8 cellular contexts compared by ENCODE assay signal in the genomic region with DNA sequence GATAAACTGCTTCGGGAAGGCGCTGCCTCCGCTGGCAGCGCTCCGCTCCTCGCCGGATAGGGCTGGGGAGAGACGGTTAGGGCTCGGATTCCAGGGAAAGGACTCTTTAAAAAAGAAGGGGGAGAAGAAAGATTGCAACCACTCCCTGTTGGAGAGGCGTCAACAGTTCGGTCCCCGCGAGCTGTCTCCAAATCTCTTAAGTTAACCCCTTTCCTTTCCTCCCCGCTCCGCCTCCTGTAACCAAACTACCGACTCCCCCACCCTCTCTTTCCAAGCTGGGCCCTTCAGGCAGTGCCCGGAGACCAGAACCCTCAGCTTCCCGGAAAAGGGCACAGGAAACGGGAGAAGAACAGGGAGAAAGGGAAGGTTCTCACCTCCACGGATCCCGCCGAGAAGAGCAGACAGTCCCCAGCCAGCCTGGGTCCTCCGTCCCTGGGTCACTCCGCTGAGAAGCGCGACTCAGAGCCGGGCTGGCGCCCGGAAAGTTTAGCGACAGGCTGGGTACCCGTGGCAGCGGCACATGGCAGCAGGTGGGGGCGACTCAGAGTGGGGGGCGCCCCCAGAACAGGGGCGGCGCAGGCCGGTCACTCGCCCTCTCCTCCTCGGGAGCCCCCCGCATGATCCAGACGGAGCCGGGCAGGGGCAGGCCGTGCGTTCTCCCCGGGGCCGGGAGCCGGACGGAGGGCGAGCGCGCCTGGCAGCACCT. TPM values are rescaled to one million over a fixed set of nuclear protein-coding genes. Genes with fewer than 3 reads are reported as not detected.
DNase-seq lines count a peak whose midpoint lies in the region; ATAC-seq and TF ChIP-seq lines count a peak whose summit lies in the region.

No MANE protein-coding gene starts in this region.

- ATAC-seq in GM21381 (IDR thresholded peaks at IDR 0.05; ENCODE audit: unreplicated experiment) = peak; percentile 14
- peak in 1 of 2 donors; percentile 1 for ATAC-seq in natural killer cell treated with Interleukin-12 subunit alpha and Interleukin-12 subunit beta and Interleukin-15 and Interleukin-18, amount 100 ng/mL, for 72 hours

- no peak overlapping the region for H3K27ac Mint-ChIP-seq in natural killer cell treated with Interleukin-12 subunit alpha and Interleukin-12 subunit beta and Interleukin-15 and Interleukin-18, amount 100 ng/mL, for 72 hours

- H3K4me3 ChIP-seq in HUES48 (ENCODE audit: low read depth, low read length) (peak overlapping the region; percentile 95), WERI-Rb-1 (ENCODE audit: low read depth, low read length) (peak overlapping the region; percentile 55), esophagus (ENCODE audit: low read depth in 1 of 2, low read length in 2 of 2) (peak overlapping the region; percentile 85 to 87)

- H3K27me3 ChIP-seq in HUES48 (ENCODE audit: control insufficient read depth, insufficient read depth, low read length) (no peaks in the 10 kb centered on the region), WERI-Rb-1 (ENCODE audit: insufficient read depth, low read depth, severe bottlenecking) (no peaks in the 10 kb centered on the region), esophagus (ENCODE audit: control insufficient read depth in 1 of 2, insufficient read depth in 2 of 2, low read length in 2 of 2) (no peaks in the 10 kb centered on the region)

- peaks cover 54% of the 10 kb centered on the region for H3K4me1 ChIP-seq in HUES48 (ENCODE audit: control insufficient read depth, insufficient read depth, low read length)
- H3K4me1 ChIP-seq in esophagus (ENCODE audit: control insufficient read depth in 2 of 2, insufficient read depth in 2 of 2, low read length in 1 of 2) = peaks cover 0 to 18% of the 10 kb centered on the region in 2 donors

- H3K36me3 ChIP-seq in HUES48 (ENCODE audit: control insufficient read depth, insufficient read depth, low read length) = peaks cover 37% of the 10 kb centered on the region
- peaks cover 14% of the 10 kb centered on the region for H3K36me3 ChIP-seq in WERI-Rb-1
- H3K36me3 ChIP-seq in esophagus (ENCODE audit: control insufficient read depth in 2 of 2, insufficient read depth in 2 of 2, low read length in 1 of 2) = peaks cover 0 to 13% of the 10 kb centered on the region in 2 donors

- peaks cover 15 to 19% of the 10 kb centered on the region in 2 donors for H3K4me1 Mint-ChIP-seq in natural killer cell treated with Interleukin-12 subunit alpha and Interleukin-12 subunit beta and Interleukin-15 and Interleukin-18, amount 100 ng/mL, for 72 hours (ENCODE audit: low read depth in 2 of 2)

- peak overlapping the region; percentile 82 for H3K4me3 Mint-ChIP-seq in natural killer cell treated with Interleukin-12 subunit alpha and Interleukin-12 subunit beta and Interleukin-15 and Interleukin-18, amount 100 ng/mL, for 72 hours

- 1% methylated on average over 49 to 51 of the region's 51 CpGs for WGBS in esophagus, 2 donors

- H3K27me3 Mint-ChIP-seq in natural killer cell treated with Interleukin-12 subunit alpha and Interleukin-12 subunit beta and Interleukin-15 and Interleukin-18, amount 100 ng/mL, for 72 hours = peaks cover 15 to 18% of the 10 kb centered on the region in 2 donors

- DNase-seq in DMS53 treated with DMSO at 0.1 percent for 48 hours (lab: John Stamatoyannopoulos, UW; ENCODE audit: unreplicated experiment) (peak; percentile 52), WERI-Rb-1 (peak; percentile 30), NCI-H524 treated with DMSO at 0.1 percent for 48 hours (lab: John Stamatoyannopoulos, UW) (no peak), putamen (ENCODE audit: low spot score) (no peak)
- no peak for DNase-seq in natural killer cell treated with Interleukin-12 subunit alpha and Interleukin-12 subunit beta and Interleukin-15 and Interleukin-18, amount 100 ng/mL, for 72 hours (ENCODE audit: low spot score)

- peak overlapping the region; percentile 81 for H3K27ac ChIP-seq in HUES48 (ENCODE audit: low read depth, low read length)
- peak overlapping the region; percentile 67 for H3K27ac ChIP-seq in WERI-Rb-1
- H3K27ac ChIP-seq in esophagus (ENCODE audit: low read depth in 2 of 2, low read length in 1 of 2) = peak overlapping the region; percentile 79 to 82

- H3K36me3 Mint-ChIP-seq in natural killer cell treated with Interleukin-12 subunit alpha and Interleukin-12 subunit beta and Interleukin-15 and Interleukin-18, amount 100 ng/mL, for 72 hours = no peaks in the 10 kb centered on the region

- H3K9ac ChIP-seq in HUES48 (ENCODE audit: low read depth, low read length) = peak overlapping the region; percentile 76

- H3K9me3 ChIP-seq in HUES48 (ENCODE audit: control insufficient read depth, insufficient read depth, low read length) = no peaks in the 10 kb centered on the region
- peaks cover 2% of the 10 kb centered on the region for H3K9me3 ChIP-seq in WERI-Rb-1 (ENCODE audit: severe bottlenecking)
- H3K9me3 ChIP-seq in esophagus (ENCODE audit: control insufficient read depth in 2 of 2, insufficient read depth in 1 of 2, low read depth in 1 of 2, low read length in 1 of 2) = peaks cover 0 to 10% of the 10 kb centered on the region in 2 donors

- no peaks in the 10 kb centered on the region for H3K9me3 Mint-ChIP-seq in natural killer cell treated with Interleukin-12 subunit alpha and Interleukin-12 subunit beta and Interleukin-15 and Interleukin-18, amount 100 ng/mL, for 72 hours

- no peak for TF ChIP-seq CTCF in WERI-Rb-1 (IDR thresholded peaks at IDR 0.05; ENCODE audit: low read depth, low read length)

RNA-seq across cellular contexts. Expression of gene FZD5, which starts 0.7 kb away (rescaled TPM):
- 1 to 10 TPM; 1.8 to 3.0 TPM for polyA plus RNA-seq in esophagus
- total RNA-seq in natural killer cell treated with Interleukin-12 subunit alpha and Interleukin-12 subunit beta and Interleukin-15 and Interleukin-18, amount 100 ng/mL, for 72 hours = under 1 TPM; 0.45 to 0.88 TPM

RNA-seq across cellular contexts. Expression of gene CCNYL1, which starts 57.6 kb away (rescaled TPM):
- 10 to 100 TPM; 12.2 to 14.6 TPM for polyA plus RNA-seq in esophagus
- 1 to 10 TPM; 5.7 to 6.9 TPM for total RNA-seq in natural killer cell treated with Interleukin-12 subunit alpha and Interleukin-12 subunit beta and Interleukin-15 and Interleukin-18, amount 100 ng/mL, for 72 hours

Comparison
In these comparisons a context has a peak if more than half of its experiments do, and no peak if none do; other contexts are left out.
1. DNase-seq: peak in DMS53 treated with DMSO at 0.1 percent for 48 hours (single experiment) and WERI-Rb-1 (single experiment); none in natural killer cell treated with Interleukin-12 subunit alpha and Interleukin-12 subunit beta and Interleukin-15 and Interleukin-18, amount 100 ng/mL, for 72 hours (single experiment), NCI-H524 treated with DMSO at 0.1 percent for 48 hours (single experiment) and putamen (single experiment).
2. Peak in every context shown above with its lines, with median percentiles within 50 percentile points of each other: H3K27ac ChIP-seq and H3K4me3 ChIP-seq.